In genomic region chr1:171910786-171911185, GRCh38 we compare ENCODE assay signal across 13 cellular contexts.
"Had no signal": no experiment of that assay in that cellular context is flagged by ENCODE, and none has a peak within 500 bp of the region (broad histone marks: within the 10 kb centered on the region; RNA-seq: fewer than 3 reads in every experiment).

No MANE protein-coding gene starts in this region.

- H3K9me3 ChIP-seq: sigmoid colon had no signal

- DNase-seq: activated CD4-positive, alpha-beta T cell treated with anti-CD3 and anti-CD28 coated beads for 4 hours; activated CD8-positive, alpha-beta memory T cell treated with anti-CD3 and anti-CD28 coated beads for 24 hours; activated naive CD4-positive, alpha-beta T cell treated with anti-CD3 and anti-CD28 coated beads, Interleukin-2, amount 10 ng/mL, durations not matched to agents 7 days and 5 days; central memory CD4-positive, alpha-beta T cell; effector memory CD8-positive, alpha-beta T cell; nephron progenitor cell; sigmoid colon; stimulated activated CD4-positive, alpha-beta T cell treated with anti-CD3 and anti-CD28 coated beads, Interleukin-12 subunit alpha, Interleukin-12 subunit beta, amount 100 ng/mL, for 4 hours; stimulated activated naive CD4-positive, alpha-beta T cell treated with Interleukin-2 at 50 U/mL for 16 hours; T-helper 1 cell; WERI-Rb-1 had no signal

- H3K36me3 ChIP-seq: sigmoid colon, WERI-Rb-1 had no signal

- H3K4me3 Mint-ChIP-seq: activated naive CD4-positive, alpha-beta T cell treated with anti-CD3 and anti-CD28 coated beads, Interleukin-2, amount 10 ng/mL, durations not matched to agents 7 days and 5 days; effector memory CD8-positive, alpha-beta T cell; nephron progenitor cell; type B pancreatic cell had no signal

- ATAC-seq: effector memory CD8-positive, alpha-beta T cell had no signal

- H3K27me3 Mint-ChIP-seq: activated naive CD4-positive, alpha-beta T cell treated with anti-CD3 and anti-CD28 coated beads, Interleukin-2, amount 10 ng/mL, durations not matched to agents 7 days and 5 days; effector memory CD8-positive, alpha-beta T cell; type B pancreatic cell had no signal

- H3K9me3 Mint-ChIP-seq: activated naive CD4-positive, alpha-beta T cell treated with anti-CD3 and anti-CD28 coated beads, Interleukin-2, amount 10 ng/mL, durations not matched to agents 7 days and 5 days; activated T-helper 2 cell treated with anti-CD3 and anti-CD28 coated beads, Interferon-gamma antibody, Interleukin-2, Interleukin-4, amounts not matched to agents 10 μg/mL and 5 μg/mL and 100 μg/mL, durations not matched to agents 14 hours and 24 hours and 36 hours; effector memory CD8-positive, alpha-beta T cell; nephron progenitor cell; type B pancreatic cell had no signal

- H3K4me3 ChIP-seq: sigmoid colon had no signal

- H3K4me1 Mint-ChIP-seq: nephron progenitor cell had no signal

- H3K27ac ChIP-seq: sigmoid colon, WERI-Rb-1 had no signal

- H3K36me3 Mint-ChIP-seq: activated naive CD4-positive, alpha-beta T cell treated with anti-CD3 and anti-CD28 coated beads, Interleukin-2, amount 10 ng/mL, durations not matched to agents 7 days and 5 days; type B pancreatic cell had no signal

- H3K27me3 ChIP-seq: sigmoid colon had no signal

- H3K27ac Mint-ChIP-seq: activated naive CD4-positive, alpha-beta T cell treated with anti-CD3 and anti-CD28 coated beads, Interleukin-2, amount 10 ng/mL, durations not matched to agents 7 days and 5 days; activated T-helper 2 cell treated with anti-CD3 and anti-CD28 coated beads, Interferon-gamma antibody, Interleukin-2, Interleukin-4, amounts not matched to agents 10 μg/mL and 5 μg/mL and 100 μg/mL, durations not matched to agents 14 hours and 24 hours and 36 hours; effector memory CD8-positive, alpha-beta T cell; nephron progenitor cell; type B pancreatic cell had no signal
